11 cellular contexts compared by ENCODE assay signal in genomic region chr22:37627545-37627944, GRCh38. TPM values are rescaled to one million over a fixed set of nuclear protein-coding genes. Genes with fewer than 3 reads are reported as not detected.
DNase-seq lines count a peak whose midpoint lies in the region; ATAC-seq and TF ChIP-seq lines count a peak whose summit lies in the region.
"Had no signal": no experiment of that assay in that cellular context is flagged by ENCODE, and none has a peak within 500 bp of the region (broad histone marks: within the 10 kb centered on the region; RNA-seq: fewer than 3 reads in every experiment).

No MANE protein-coding gene starts in this region.

- intact Hi-C loops in naive thymus-derived CD4-positive, alpha-beta T cell (cut with micrococcal nuclease): loop anchor here (1.0 to 5.0 kb wide), 3 partner anchors 11 to 120 kb away; partner anchors contain the start of gene NOL12 (in 1 of the 2)
- intact Hi-C loops in posterior vena cava (cut with DNase I): no loop called here

- peaks cover 0 to 49% (median 0%) of the 10 kb centered on the region in 3 experiments for H3K36me3 ChIP-seq in naive thymus-derived CD4-positive, alpha-beta T cell (ENCODE audit: control insufficient read depth in 2 of 3, insufficient read depth in 3 of 3, low read length in 3 of 3)
- H3K36me3 ChIP-seq in GM23338 (ENCODE audit: insufficient read depth): no peaks in the 10 kb centered on the region; the same call in 1 of the 2 replicates

- peaks cover 57 to 59% of the 10 kb centered on the region in 2 donors for H3K4me1 ChIP-seq in naive thymus-derived CD4-positive, alpha-beta T cell (ENCODE audit: control insufficient read depth in 2 of 2, insufficient read depth in 2 of 2, low read length in 2 of 2)
- no peaks in the 10 kb centered on the region for H3K4me1 ChIP-seq in GM23338 (ENCODE audit: insufficient read depth)

- H3K27me3 Mint-ChIP-seq in activated naive CD8-positive, alpha-beta T cell treated with anti-CD3 and anti-CD28 coated beads for 36 hours: no peaks in the 10 kb centered on the region
- no peaks in the 10 kb centered on the region for H3K27me3 Mint-ChIP-seq in naive thymus-derived CD4-positive, alpha-beta T cell
- H3K27me3 Mint-ChIP-seq in GM23338 (ENCODE audit: insufficient read depth, low read depth, poor library complexity): peaks cover 3% of the 10 kb centered on the region

- H3K27ac ChIP-seq in RWPE1 (peak overlapping the region; percentile 76), GM23338 (ENCODE audit: low read depth) (no peak overlapping the region)
- peak overlapping the region; percentile 79 for H3K27ac ChIP-seq in naive thymus-derived CD4-positive, alpha-beta T cell (ENCODE audit: low read depth, low read length)

- H3K27me3 ChIP-seq in naive thymus-derived CD4-positive, alpha-beta T cell (ENCODE audit: control insufficient read depth in 2 of 2, insufficient read depth in 2 of 2, low read length in 2 of 2): no peaks in the 10 kb centered on the region
- no peaks in the 10 kb centered on the region for H3K27me3 ChIP-seq in GM23338 (ENCODE audit: insufficient read depth)

- H3K4me3 Mint-ChIP-seq in activated naive CD8-positive, alpha-beta T cell treated with anti-CD3 and anti-CD28 coated beads for 36 hours: peak overlapping the region; percentile 63
- peak overlapping the region; percentile 66 to 84 (median 77) for H3K4me3 Mint-ChIP-seq in naive thymus-derived CD4-positive, alpha-beta T cell
- no peak overlapping the region for H3K4me3 Mint-ChIP-seq in GM23338

- peak overlapping the region; percentile 43 for H3K4me3 ChIP-seq in naive thymus-derived CD4-positive, alpha-beta T cell (ENCODE audit: low read length)
- no peak overlapping the region for H3K4me3 ChIP-seq in GM23338

- H3K36me3 Mint-ChIP-seq in activated naive CD8-positive, alpha-beta T cell treated with anti-CD3 and anti-CD28 coated beads for 36 hours: peaks cover 19% of the 10 kb centered on the region
- H3K36me3 Mint-ChIP-seq in naive thymus-derived CD4-positive, alpha-beta T cell: peaks cover 0 to 8% (median 3%) of the 10 kb centered on the region in 5 donors
- H3K36me3 Mint-ChIP-seq in GM23338 (ENCODE audit: low read depth): peaks cover 9% of the 10 kb centered on the region; the same call in 2 of the 3 replicates

- H3K79me2 ChIP-seq in GM23338 (replicated peaks; ENCODE audit: insufficient read depth): no peaks in the 10 kb centered on the region

- no peak for TF ChIP-seq CTCF in RWPE1 (conservative IDR thresholded peaks at IDR 0.05; ENCODE audit: low read depth)
- no peak for TF ChIP-seq CTCF in GM23338 (conservative IDR thresholded peaks at IDR 0.05; ENCODE audit: low read depth in 2 of 2)

- H3K9me2 ChIP-seq in GM23338 (ENCODE audit: insufficient read depth): no peaks in the 10 kb centered on the region

- H4K20me1 ChIP-seq in GM23338 (replicated peaks; ENCODE audit: insufficient read depth): no peaks in the 10 kb centered on the region

- DNase-seq in CD1c-positive myeloid dendritic cell (ENCODE audit: extremely low spot score) (peak; percentile 53), RWPE1 (ENCODE audit: low spot score) (no peak), GM23338 (ENCODE audit: low spot score) (no peak), hepatic stellate cell (ENCODE audit: low spot score) (no peak), posterior vena cava (ENCODE audit: low spot score) (no peak)
- peak; percentile 50 for DNase-seq in activated naive CD8-positive, alpha-beta T cell treated with anti-CD3 and anti-CD28 coated beads for 36 hours
- peak in 8 of 9 donors; percentile 38 to 73 (median 67) for DNase-seq in naive thymus-derived CD4-positive, alpha-beta T cell

- H3K9me3 Mint-ChIP-seq in activated naive CD8-positive, alpha-beta T cell treated with anti-CD3 and anti-CD28 coated beads for 36 hours: no peaks in the 10 kb centered on the region
- no peaks in the 10 kb centered on the region for H3K9me3 Mint-ChIP-seq in naive thymus-derived CD4-positive, alpha-beta T cell
- no peaks in the 10 kb centered on the region; the same call in 1 of the 3 replicates for H3K9me3 Mint-ChIP-seq in GM23338

- POLR2A ChIA-PET in RWPE1 (lab: Yijun Ruan, JAX; ENCODE audit: low non-redundant PET): no interaction called here
- POLR2A ChIA-PET in naive thymus-derived CD4-positive, alpha-beta T cell (lab: Charles Lee): interaction anchor here (0.6 to 7.6 kb wide), 14 partner anchors 12 to 59 kb away, joined by 3 to 135 read pairs (median 6); partner anchors contain the start of genes GGA1, NOL12, PDXP and SH3BP1

- peaks cover 59% of the 10 kb centered on the region for H3K4me1 Mint-ChIP-seq in activated naive CD8-positive, alpha-beta T cell treated with anti-CD3 and anti-CD28 coated beads for 36 hours
- H3K4me1 Mint-ChIP-seq in naive thymus-derived CD4-positive, alpha-beta T cell: peaks cover 32 to 71% (median 47%) of the 10 kb centered on the region in 7 donors
- peaks cover 2% of the 10 kb centered on the region for H3K4me1 Mint-ChIP-seq in GM23338

- no peaks in the 10 kb centered on the region for H3K9me3 ChIP-seq in naive thymus-derived CD4-positive, alpha-beta T cell (ENCODE audit: control insufficient read depth in 2 of 3, low read length in 3 of 3)

- H2AFZ ChIP-seq in GM23338: no peak overlapping the region

- CTCF ChIA-PET in RWPE1 (lab: Yijun Ruan, JAX): interaction anchor here (1.1 kb wide), 1 partner anchor 15 kb away, joined by 4 read pairs; no protein-coding TSS in a partner anchor
- CTCF ChIA-PET in naive thymus-derived CD4-positive, alpha-beta T cell (lab: Charles Lee): interaction anchor here (1.0 to 20.3 kb wide), 8 partner anchors 10 to 53 kb away, joined by 3 to 292 read pairs (median 5); partner anchors contain the start of genes GGA1, PDXP and SH3BP1

- peak overlapping the region; percentile 95 for H3K27ac Mint-ChIP-seq in activated naive CD8-positive, alpha-beta T cell treated with anti-CD3 and anti-CD28 coated beads for 36 hours
- H3K27ac Mint-ChIP-seq in naive thymus-derived CD4-positive, alpha-beta T cell: peak overlapping the region; percentile 86 to 94 (median 91)
- no peak overlapping the region for H3K27ac Mint-ChIP-seq in GM23338

- peak; percentile 77 for ATAC-seq in naive thymus-derived CD4-positive, alpha-beta T cell
- ATAC-seq in GM23338: no peak
- ATAC-seq in GM18909 (IDR thresholded peaks at IDR 0.05; ENCODE audit: poor library complexity, unreplicated experiment): no peak

- no peak overlapping the region for H3K4me2 ChIP-seq in GM23338

- peaks cover 5% of the 10 kb centered on the region; the same call in 1 of the 2 replicates for H3F3A ChIP-seq in GM23338 (replicated peaks; ENCODE audit: low read depth)

TF ChIP-seq in GM23338, 12 proteins besides CTCF, POLR2A, EP300 and RAD21 (continues in another document):
- TF ChIP-seq ZNF331 (CRISPR knock-in tag; IDR thresholded peaks at IDR 0.05; ENCODE audit: low read depth) (no peak), EZH2 (IDR thresholded peaks at IDR 0.05; ENCODE audit: low read depth, unreplicated experiment) (no peak), ETS1 (IDR thresholded peaks at IDR 0.05) (no peak)

RNA-seq across cellular contexts. Expression of gene SH3BP1, which starts 11.9 kb away (rescaled TPM):
- 100 to 1,000 TPM in 1 of 2 experiments, 10 to 100 TPM in 1; 90.8 to 103 TPM for total RNA-seq in activated naive CD8-positive, alpha-beta T cell treated with anti-CD3 and anti-CD28 coated beads for 36 hours
- total RNA-seq in naive thymus-derived CD4-positive, alpha-beta T cell: 100 to 1,000 TPM in 2 of 5 experiments, 10 to 100 TPM in 3; 66.4 to 157 (median 89.2) TPM
- polyA plus RNA-seq in naive thymus-derived CD4-positive, alpha-beta T cell: 10 to 100 TPM; 12.9 to 23.0 TPM
- 46.7 and 50.4 TPM in 2 replicates for total RNA-seq in GM23338 (2014; rRNA removed; shearing (Covaris generic))
- 9.5 and 10.9 TPM in 2 replicates for polyA plus RNA-seq in GM23338 (2016; fragmentation: Nextera tagmentation; extraction: Ambion mirVana)
- total RNA-seq in posterior vena cava: 1 to 10 TPM; 7.2 to 7.4 TPM

RNA-seq across cellular contexts. Expression of gene GGA1, which starts 18.9 kb away (rescaled TPM):
- 10 to 100 TPM; 56.3 to 61.9 TPM for total RNA-seq in activated naive CD8-positive, alpha-beta T cell treated with anti-CD3 and anti-CD28 coated beads for 36 hours
- total RNA-seq in naive thymus-derived CD4-positive, alpha-beta T cell: 100 to 1,000 TPM in 3 of 5 experiments, 10 to 100 TPM in 2; 64.2 to 124 (median 102) TPM
- 10 to 100 TPM; 20.8 to 22.3 TPM for polyA plus RNA-seq in naive thymus-derived CD4-positive, alpha-beta T cell
- 53.7 and 57.1 TPM in 2 replicates for total RNA-seq in GM23338 (2014; rRNA removed; shearing (Covaris generic))
- 33.1 and 36.9 TPM in 2 replicates for polyA plus RNA-seq in GM23338 (2016; fragmentation: Nextera tagmentation; extraction: Ambion mirVana)
- 10 to 100 TPM; 30.0 to 31.2 TPM for total RNA-seq in posterior vena cava

RNA-seq across cellular contexts. Expression of gene PDXP, which starts 31.0 kb away (rescaled TPM):
- total RNA-seq in activated naive CD8-positive, alpha-beta T cell treated with anti-CD3 and anti-CD28 coated beads for 36 hours: 10 to 100 TPM; 41.4 to 42.5 TPM
- 10 to 100 TPM in 1 of 5 experiments, 1 to 10 TPM in 4; 3.9 to 27.4 (median 7.5) TPM for total RNA-seq in naive thymus-derived CD4-positive, alpha-beta T cell
- 1 to 10 TPM; 1.9 to 3.6 TPM for polyA plus RNA-seq in naive thymus-derived CD4-positive, alpha-beta T cell
- total RNA-seq in GM23338 (2014; rRNA removed; shearing (Covaris generic)): 44.2 and 55.6 TPM in 2 replicates
- polyA plus RNA-seq in GM23338 (2016; fragmentation: Nextera tagmentation; extraction: Ambion mirVana): 15.0 and 18.5 TPM in 2 replicates
- total RNA-seq in posterior vena cava: 1 to 10 TPM; 5.0 to 5.4 TPM

RNA-seq across cellular contexts. Expression of gene LGALS2, which starts 47.7 kb away (rescaled TPM):
- not detected for total RNA-seq in activated naive CD8-positive, alpha-beta T cell treated with anti-CD3 and anti-CD28 coated beads for 36 hours
- 100 to 1,000 TPM in 1 of 5 experiments, 1 to 10 TPM in 1, not detected in 3; 6.4 to 123 TPM for total RNA-seq in naive thymus-derived CD4-positive, alpha-beta T cell
- under 1 TPM in 1 of 2 donors, not detected in 1; 0.71 TPM for polyA plus RNA-seq in naive thymus-derived CD4-positive, alpha-beta T cell
- not detected in 2 replicates for total RNA-seq in GM23338 (2014; rRNA removed; shearing (Covaris generic))
- polyA plus RNA-seq in GM23338 (2016; fragmentation: Nextera tagmentation; extraction: Ambion mirVana): not detected in 2 replicates
- not detected for total RNA-seq in posterior vena cava
- total RNA-seq: dermis microvascular lymphatic vessel endothelial cell, HT1080, lung microvascular endothelial cell had no signal

RNA-seq across cellular contexts. Expression of gene LGALS1, which starts 47.9 kb away (rescaled TPM):
- 100 to 1,000 TPM; 166 to 171 TPM for total RNA-seq in activated naive CD8-positive, alpha-beta T cell treated with anti-CD3 and anti-CD28 coated beads for 36 hours
- 100 to 1,000 TPM in 2 of 5 experiments, 10 to 100 TPM in 3; 23.6 to 969 (median 54.4) TPM for total RNA-seq in naive thymus-derived CD4-positive, alpha-beta T cell
- 10 to 100 TPM; 22.9 to 30.5 TPM for polyA plus RNA-seq in naive thymus-derived CD4-positive, alpha-beta T cell
- 31.2 and 58.7 TPM in 2 replicates for total RNA-seq in GM23338 (2014; rRNA removed; shearing (Covaris generic))
- polyA plus RNA-seq in GM23338 (2016; fragmentation: Nextera tagmentation; extraction: Ambion mirVana): 62.5 and 72.6 TPM in 2 replicates
- 1,000 to 10,000 TPM; 1,140 to 1,213 TPM for total RNA-seq in posterior vena cava

Comparison
In these comparisons a context has a peak if more than half of its experiments do, and no peak if none do; other contexts are left out.
1. DNase-seq: peak in CD1c-positive myeloid dendritic cell (single experiment), activated naive CD8-positive, alpha-beta T cell treated with anti-CD3 and anti-CD28 coated beads for 36 hours (single experiment) and naive thymus-derived CD4-positive, alpha-beta T cell (8 of 9); none in RWPE1 (single experiment), GM23338 (single experiment), hepatic stellate cell (single experiment) and posterior vena cava (single experiment).
2. intact Hi-C loops: an anchor here in naive thymus-derived CD4-positive, alpha-beta T cell (1.0 to 5.0 kb wide); none called in posterior vena cava.